Comparison of ENCODE assay signal across 8 cellular contexts in genomic region chr13:106566682-106567420, GRCh38. TPM values are rescaled to one million over a fixed set of nuclear protein-coding genes. Genes with fewer than 3 reads are reported as not detected.
DNase-seq lines count a peak whose midpoint lies in the region; ATAC-seq and TF ChIP-seq lines count a peak whose summit lies in the region.

No MANE protein-coding gene starts in this region.

- ATAC-seq in GM18520 (IDR thresholded peaks at IDR 0.05; ENCODE audit: unreplicated experiment) (peak; percentile 31), HG03025 (IDR thresholded peaks at IDR 0.05; ENCODE audit: low FRiP score, unreplicated experiment) (peak; percentile 39), upper lobe of right lung (peak; percentile 68)
- peak in 1 of 2 donors; percentile 21 for ATAC-seq in naive thymus-derived CD8-positive, alpha-beta T cell

- no peaks in the 10 kb centered on the region for H3K9me3 Mint-ChIP-seq in naive thymus-derived CD8-positive, alpha-beta T cell

- no peaks in the 10 kb centered on the region for H3K27me3 ChIP-seq in BLaER1 treated with 17β-estradiol and CSF1 and Interleukin-3, amounts not matched to agents 10 nM and 100 nM
- H3K27me3 ChIP-seq in upper lobe of right lung, result no peaks in the 10 kb centered on the region

- peak; percentile 2 for DNase-seq in NCI-H2171 (lab: John Stamatoyannopoulos, UW)
- DNase-seq in activated CD8-positive, alpha-beta memory T cell treated with anti-CD3 and anti-CD28 coated beads, Interleukin-2, amount 50 U/mL, for 4 hours, result peak; percentile 24
- DNase-seq in fibroblast of pulmonary artery (ENCODE audit: low read depth), result peak; percentile 62
- peak in 4 of 10 donors; percentile 1 to 28 (median 16) for DNase-seq in naive thymus-derived CD8-positive, alpha-beta T cell
- peak; percentile 81 for DNase-seq in upper lobe of right lung

- peaks cover 52 to 58% (median 54%) of the 10 kb centered on the region in 11 experiments for H4K20me1 ChIP-seq in BLaER1 treated with 17β-estradiol and CSF1 and Interleukin-3, amounts not matched to agents 10 nM and 100 nM

- TF ChIP-seq CTCF in fibroblast of pulmonary artery (IDR thresholded peaks at IDR 0.05; ENCODE audit: low read length, missing control alignments) (no peak), upper lobe of right lung (IDR thresholded peaks at IDR 0.05) (no peak)

- POLR2A ChIA-PET in naive thymus-derived CD8-positive, alpha-beta T cell (lab: Charles Lee), result interaction anchor here (0.7 to 6.1 kb wide), 4 partner anchors 10 to 1427 kb away, joined by 3 to 53 read pairs (median 3); partner anchors contain the start of gene EFNB2

- peak overlapping the region; percentile 78 to 98 (median 94) for H3K4me3 ChIP-seq in BLaER1 treated with 17β-estradiol and CSF1 and Interleukin-3, amounts not matched to agents 10 nM and 100 nM
- H3K4me3 ChIP-seq in fibroblast of pulmonary artery (replicated peaks; ENCODE audit: low read depth, low read length) (peak overlapping the region; percentile 84), upper lobe of right lung (peak overlapping the region; percentile 85)

- H3K27ac Mint-ChIP-seq in naive thymus-derived CD8-positive, alpha-beta T cell, result peak overlapping the region; percentile 90 to 98 (median 96)

- H3K9ac ChIP-seq in BLaER1 treated with 17β-estradiol and CSF1 and Interleukin-3, amounts not matched to agents 10 nM and 100 nM, result peak overlapping the region; percentile 94 to 100 (median 98)

- H3K36me3 ChIP-seq in BLaER1 treated with 17β-estradiol and CSF1 and Interleukin-3, amounts not matched to agents 10 nM and 100 nM, result peaks cover 0 to 18% (median 8%) of the 10 kb centered on the region in 11 experiments; a peak in 7 of 22 replicates
- no peaks in the 10 kb centered on the region for H3K36me3 ChIP-seq in upper lobe of right lung

- no peaks in the 10 kb centered on the region for H3K27me3 Mint-ChIP-seq in naive thymus-derived CD8-positive, alpha-beta T cell

- intact Hi-C loops in upper lobe of right lung (cut with DNase I), result no loop called here

- peak overlapping the region; percentile 89 to 100 (median 98) for H3K27ac ChIP-seq in BLaER1 treated with 17β-estradiol and CSF1 and Interleukin-3, amounts not matched to agents 10 nM and 100 nM
- peak overlapping the region; percentile 98 for H3K27ac ChIP-seq in upper lobe of right lung

- H3K4me2 ChIP-seq in BLaER1 treated with 17β-estradiol and CSF1 and Interleukin-3, amounts not matched to agents 10 nM and 100 nM, result peak overlapping the region; percentile 71 to 98 (median 86)

- peak overlapping the region; percentile 87 to 100 (median 97) for H3K4me3 Mint-ChIP-seq in naive thymus-derived CD8-positive, alpha-beta T cell

- peaks cover 40 to 76% (median 69%) of the 10 kb centered on the region in 4 donors for H3K4me1 Mint-ChIP-seq in naive thymus-derived CD8-positive, alpha-beta T cell

- H3K4me1 ChIP-seq in BLaER1 treated with 17β-estradiol and CSF1 and Interleukin-3, amounts not matched to agents 10 nM and 100 nM, result peaks cover 37 to 61% (median 56%) of the 10 kb centered on the region in 10 experiments
- peaks cover 31% of the 10 kb centered on the region for H3K4me1 ChIP-seq in upper lobe of right lung

- H3K9me3 ChIP-seq in BLaER1 treated with 17β-estradiol and CSF1 and Interleukin-3, amounts not matched to agents 10 nM and 100 nM (replicated peaks in 1 of 11), result peaks cover 0 to 7% (median 6%) of the 10 kb centered on the region in 11 experiments; a peak in 7 of 22 replicates
- H3K9me3 ChIP-seq in upper lobe of right lung, result no peaks in the 10 kb centered on the region

- no peaks in the 10 kb centered on the region for H3K36me3 Mint-ChIP-seq in naive thymus-derived CD8-positive, alpha-beta T cell

RNA-seq across cellular contexts. Expression of gene ARGLU1, which starts 1.1 kb away (rescaled TPM):
- 100 to 1,000 TPM; 281 to 294 TPM for total RNA-seq in naive thymus-derived CD8-positive, alpha-beta T cell
- polyA plus RNA-seq in naive thymus-derived CD8-positive, alpha-beta T cell, result 10 to 100 TPM; 37.0 to 46.3 (median 40.3) TPM
- 122 TPM for total RNA-seq in upper lobe of right lung

RNA-seq across cellular contexts. Expression of gene EFNB2, which starts 31.4 kb away (rescaled TPM):
- under 1 TPM; 0.49 TPM for total RNA-seq in naive thymus-derived CD8-positive, alpha-beta T cell
- under 1 TPM in 1 of 3 donors, not detected in 2; 0.12 TPM for polyA plus RNA-seq in naive thymus-derived CD8-positive, alpha-beta T cell
- total RNA-seq in upper lobe of right lung, result 55.1 TPM

Comparison
In these comparisons a context has a peak if more than half of its experiments do, and no peak if none do; other contexts are left out.
1. RNA of gene EFNB2, which starts 31.4 kb away (total RNA-seq): 55.1 TPM in upper lobe of right lung (single experiment); 0.49 TPM in naive thymus-derived CD8-positive, alpha-beta T cell; every median in the first group is over 10 times any median in the second.
2. Peak in every context shown above with its lines, with median percentiles within 50 percentile points of each other: H3K4me3 ChIP-seq.